ENCODE assay signal across 8 cellular contexts in genomic region chr12:24948452-24948815, GRCh38. TPM values are rescaled to one million over a fixed set of nuclear protein-coding genes. Genes with fewer than 3 reads are reported as not detected.
DNase-seq lines count a peak whose midpoint lies in the region; ATAC-seq, FAIRE-seq and TF ChIP-seq lines count a peak whose summit lies in the region.

No MANE protein-coding gene starts in this region.

- peaks cover 6% of the 10 kb centered on the region for H3K27me3 ChIP-seq in parathyroid adenoma (ENCODE audit: control insufficient read depth, insufficient read depth, low read length)

- H3K4me1 ChIP-seq in parathyroid adenoma, result no peaks in the 10 kb centered on the region

- H3K4me1 Mint-ChIP-seq in activated CD8-positive, alpha-beta T cell treated with anti-CD3 and anti-CD28 coated beads, Interleukin-2, amount 10 ng/mL, durations not matched to agents 7 days and 5 days (ENCODE audit: low read depth), result peaks cover 30% of the 10 kb centered on the region

- peak overlapping the region; percentile 82 for H3K27ac Mint-ChIP-seq in activated CD8-positive, alpha-beta T cell treated with anti-CD3 and anti-CD28 coated beads, Interleukin-2, amount 10 ng/mL, durations not matched to agents 7 days and 5 days

- H3K9me3 ChIP-seq in parathyroid adenoma (ENCODE audit: control insufficient read depth, low read length), result no peaks in the 10 kb centered on the region

- peak; percentile 37 for ATAC-seq in activated CD8-positive, alpha-beta T cell treated with anti-CD3 and anti-CD28 coated beads, Interleukin-2, amount 10 ng/mL, durations not matched to agents 7 days and 5 days

- no peak overlapping the region for H3K9ac ChIP-seq in parathyroid adenoma

- H3K4me2 ChIP-seq in parathyroid adenoma (ENCODE audit: low read length), result peak overlapping the region; percentile 63

- FAIRE-seq in HTR-8/SVneo (lab: Jason Lieb, UNC), result no peak

- H3K36me3 Mint-ChIP-seq in activated CD8-positive, alpha-beta T cell treated with anti-CD3 and anti-CD28 coated beads, Interleukin-2, amount 10 ng/mL, durations not matched to agents 7 days and 5 days (ENCODE audit: low read depth), result peaks cover 12% of the 10 kb centered on the region

- TF ChIP-seq CTCF in parathyroid adenoma (IDR thresholded peaks at IDR 0.05), result no peak

- peak overlapping the region; percentile 86 for H3K4me3 Mint-ChIP-seq in activated CD8-positive, alpha-beta T cell treated with anti-CD3 and anti-CD28 coated beads, Interleukin-2, amount 10 ng/mL, durations not matched to agents 7 days and 5 days

- peak overlapping the region; percentile 54 for H3K4me3 ChIP-seq in parathyroid adenoma (ENCODE audit: low read depth, low read length)

- no peak overlapping the region for H3K27ac ChIP-seq in parathyroid adenoma

- H3K36me3 ChIP-seq in parathyroid adenoma (ENCODE audit: control insufficient read depth, insufficient read depth, low read length), result no peaks in the 10 kb centered on the region

- POLR2A ChIA-PET in activated CD8-positive, alpha-beta T cell treated with anti-CD3 and anti-CD28 coated beads, Interleukin-2, amount 10 ng/mL, durations not matched to agents 7 days and 5 days (lab: Charles Lee), result interaction anchor here (2.1 kb wide), 1 partner anchor 104 kb away, joined by 8 read pairs; a partner anchor contains a TSS

- DNase-seq in activated naive CD4-positive, alpha-beta T cell treated with Interleukin-2 at 50 U/mL for 16 hours, result peak; percentile 38
- DNase-seq in activated naive CD4-positive, alpha-beta T cell (lab: John Stamatoyannopoulos, UW), result no peak
- DNase-seq in HTR-8/SVneo (ENCODE audit: insufficient read length, low spot score) (peak; percentile 23), glomerular endothelial cell (ENCODE audit: extremely low read depth, low read depth, low spot score) (peak; percentile 10), ureter (ENCODE audit: low spot score) (no peak), activated gamma-delta T cell (lab: John Stamatoyannopoulos, UW) (no peak)
- DNase-seq in activated CD8-positive, alpha-beta T cell treated with anti-CD3 and anti-CD28 coated beads, Interleukin-2, amount 10 ng/mL, durations not matched to agents 7 days and 5 days, result peak; percentile 50

- H3K27me3 Mint-ChIP-seq in activated CD8-positive, alpha-beta T cell treated with anti-CD3 and anti-CD28 coated beads, Interleukin-2, amount 10 ng/mL, durations not matched to agents 7 days and 5 days (ENCODE audit: low read depth), result peaks cover 7% of the 10 kb centered on the region

- CTCF ChIA-PET in activated CD8-positive, alpha-beta T cell treated with anti-CD3 and anti-CD28 coated beads, Interleukin-2, amount 10 ng/mL, durations not matched to agents 7 days and 5 days (lab: Charles Lee), result interaction anchor here (0.8 to 2.0 kb wide), 5 partner anchors 8 to 207 kb away, joined by 3 to 7 read pairs (median 3); no protein-coding TSS in a partner anchor

- peak overlapping the region; percentile 56 for H2AFZ ChIP-seq in parathyroid adenoma

- no peaks in the 10 kb centered on the region for H3K9me3 Mint-ChIP-seq in activated CD8-positive, alpha-beta T cell treated with anti-CD3 and anti-CD28 coated beads, Interleukin-2, amount 10 ng/mL, durations not matched to agents 7 days and 5 days (ENCODE audit: insufficient read depth)

- no peaks in the 10 kb centered on the region for H3K79me2 ChIP-seq in parathyroid adenoma

RNA-seq across cellular contexts. Expression of gene BCAT1, which starts 0.5 kb away (rescaled TPM):
- total RNA-seq in activated CD8-positive, alpha-beta T cell treated with anti-CD3 and anti-CD28 coated beads, Interleukin-2, amount 10 ng/mL, durations not matched to agents 7 days and 5 days, result 10 to 100 TPM; 19.7 to 24.1 TPM
- total RNA-seq in glomerular endothelial cell (117 and 130 TPM in 2 replicates), ureter (19.3 TPM)

Comparison
In these comparisons a context has a peak if more than half of its experiments do, and no peak if none do; other contexts are left out.
1. DNase-seq: peak in activated naive CD4-positive, alpha-beta T cell treated with Interleukin-2 at 50 U/mL for 16 hours (single experiment), HTR-8/SVneo (single experiment), activated CD8-positive, alpha-beta T cell treated with anti-CD3 and anti-CD28 coated beads, Interleukin-2, amount 10 ng/mL, durations not matched to agents 7 days and 5 days (single experiment) and glomerular endothelial cell (single experiment); none in activated naive CD4-positive, alpha-beta T cell (0 of 4), ureter (single experiment) and activated gamma-delta T cell (single experiment).